In the genomic region with DNA sequence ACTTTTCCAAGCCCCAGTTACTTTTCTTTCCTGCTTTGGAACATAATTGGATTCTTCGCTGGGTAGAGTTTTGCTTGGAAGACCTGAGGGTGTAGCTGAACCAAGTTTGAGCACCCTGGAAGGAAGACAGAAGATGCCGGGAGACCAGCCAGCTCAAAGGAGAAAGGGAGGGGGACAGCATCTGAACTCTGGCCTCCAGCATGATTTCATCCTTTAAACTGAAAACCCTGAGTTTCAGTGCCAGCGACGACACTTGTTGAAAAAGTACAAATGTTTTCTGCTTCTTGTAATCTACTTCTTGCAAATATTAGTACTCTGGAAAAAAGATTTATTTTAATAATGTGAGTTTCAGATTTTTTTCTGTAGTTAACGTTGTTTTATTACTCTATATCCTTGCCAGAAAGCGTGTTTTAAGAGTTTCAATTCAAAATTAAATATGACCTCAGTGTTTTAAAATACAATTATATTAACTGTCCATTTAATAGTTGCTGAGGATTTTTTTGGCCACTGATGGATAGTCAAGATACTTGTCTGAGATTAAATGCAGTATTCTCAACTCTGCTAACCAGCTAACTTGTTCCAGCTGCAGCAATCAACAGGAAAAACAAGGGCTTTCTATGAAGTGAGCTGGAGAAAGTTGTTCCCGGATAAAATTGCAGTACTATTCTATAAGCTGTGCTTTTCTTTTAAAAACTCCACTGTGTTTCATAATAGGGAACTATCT, we compare ENCODE assay signal across 18 cellular contexts.
DNase-seq lines count a peak whose midpoint lies in the region; ATAC-seq and TF ChIP-seq lines count a peak whose summit lies in the region.
"Had no signal": no experiment of that assay in that cellular context is flagged by ENCODE, and none has a peak within 500 bp of the region (broad histone marks: within the 10 kb centered on the region; RNA-seq: fewer than 3 reads in every experiment).

No MANE protein-coding gene starts in this region.

- H3K4ac ChIP-seq in mesenchymal stem cell (ENCODE audit: low read depth in 1 of 2, low read length in 2 of 2) = no peak overlapping the region

- H3K14ac ChIP-seq in mesenchymal stem cell (ENCODE audit: low read length in 2 of 2) = no peak overlapping the region

- H3K4me3 ChIP-seq in choroid plexus epithelial cell (ENCODE audit: low read depth, low read length) = no peak overlapping the region
- no peak overlapping the region for H3K4me3 ChIP-seq in mesenchymal stem cell (ENCODE audit: insufficient read depth in 1 of 2, low read depth in 1 of 2, low read length in 2 of 2)
- peak overlapping the region; percentile 22 for H3K4me3 ChIP-seq in thoracic aorta
- no peak overlapping the region for H3K4me3 ChIP-seq in suprapubic skin
- H3K4me3 ChIP-seq: dorsolateral prefrontal cortex, GM12878, lower lobe of right lung had no signal

- H3K4me2 ChIP-seq in mesenchymal stem cell (ENCODE audit: low read length, poor library complexity, severe bottlenecking) = no peak overlapping the region

- H3K27me3 ChIP-seq in mesenchymal stem cell (ENCODE audit: control insufficient read depth in 1 of 2, insufficient read depth in 1 of 2, low read length in 2 of 2) (no peaks in the 10 kb centered on the region), thoracic aorta (replicated peaks; ENCODE audit: insufficient read depth) (no peaks in the 10 kb centered on the region), suprapubic skin (no peaks in the 10 kb centered on the region)
- H3K27me3 ChIP-seq: dorsolateral prefrontal cortex had no signal

- H3K4me1 ChIP-seq in mesenchymal stem cell (ENCODE audit: control insufficient read depth, insufficient read depth, low read depth, low read length) = peaks cover 3% of the 10 kb centered on the region
- H3K4me1 ChIP-seq in thoracic aorta (ENCODE audit: control insufficient read depth in 1 of 2, low read depth in 2 of 2) = peaks cover 17 to 48% of the 10 kb centered on the region in 2 donors
- H3K4me1 ChIP-seq in suprapubic skin = peaks cover 40% of the 10 kb centered on the region
- H3K4me1 ChIP-seq: Caco-2, lower lobe of right lung had no signal

- 88% methylated on average over 2 of the region's 7 CpGs for WGBS in mesenchymal stem cell
- 36% methylated on average over 7 of the region's 7 CpGs for WGBS in suprapubic skin

- no peak overlapping the region for H2BK5ac ChIP-seq in mesenchymal stem cell (ENCODE audit: low read depth, low read length, poor library complexity, severe bottlenecking)

- H3K36me3 ChIP-seq in mesenchymal stem cell (ENCODE audit: control insufficient read depth in 1 of 2, insufficient read depth in 2 of 2, low read depth in 1 of 2, low read length in 2 of 2) = peaks cover 0 to 4% of the 10 kb centered on the region in 2 experiments
- no peaks in the 10 kb centered on the region for H3K36me3 ChIP-seq in thoracic aorta
- no peaks in the 10 kb centered on the region for H3K36me3 ChIP-seq in suprapubic skin
- H3K36me3 ChIP-seq: lower lobe of right lung had no signal

- no peak overlapping the region for H2AFZ ChIP-seq in mesenchymal stem cell (ENCODE audit: low read depth, low read length)

- no peak overlapping the region for H2BK15ac ChIP-seq in mesenchymal stem cell (ENCODE audit: low read depth, poor library complexity, severe bottlenecking)

- no peak overlapping the region for H4K8ac ChIP-seq in mesenchymal stem cell (ENCODE audit: low read length)

- peak; percentile 2 for DNase-seq in choroid plexus epithelial cell (ENCODE audit: low read depth)
- DNase-seq in globus pallidus (ENCODE audit: low spot score) = peak; percentile 51
- DNase-seq in mesenchymal stem cell = no peak
- no peak for DNase-seq in thoracic aorta (ENCODE audit: low spot score)
- no peak for DNase-seq in UCSD-AML1 (lab: John Stamatoyannopoulos, UW; ENCODE audit: unreplicated experiment)
- no peak for DNase-seq in cortex of kidney (lab: John Stamatoyannopoulos, UW)
- DNase-seq in suprapubic skin (ENCODE audit: low spot score in 2 of 2) = no peak
- DNase-seq: activated CD4-positive, alpha-beta T cell treated with anti-CD3 and anti-CD28 coated beads, Interleukin-2, amount 50 U/mL, for 4 hours; activated T-cell treated with anti-CD3 and anti-CD28 coated beads, Interleukin-2, amount 50 U/mL, for 1 hour; Caco-2; dorsolateral prefrontal cortex; lower lobe of right lung; natural killer cell; NCI-H187 treated with DMSO at 0.1 percent for 48 hours; NCI-H446; T-cell had no signal

- no peak for ATAC-seq in thoracic aorta (ENCODE audit: insufficient number of reproducible peaks, low FRiP score, low read depth)
- ATAC-seq: esophagus mucosa, GM12878, natural killer cell, T-cell had no signal

- H3K18ac ChIP-seq in mesenchymal stem cell (ENCODE audit: low read depth in 1 of 2, low read length in 2 of 2) = no peak overlapping the region

- H4K91ac ChIP-seq in mesenchymal stem cell (ENCODE audit: low read length) = no peak overlapping the region

- no peak overlapping the region for H3K23ac ChIP-seq in mesenchymal stem cell (ENCODE audit: low read length in 2 of 2)

- H2AK5ac ChIP-seq in mesenchymal stem cell (ENCODE audit: low read length, severe bottlenecking) = no peak overlapping the region

- no peak for TF ChIP-seq POLR2A in suprapubic skin (IDR thresholded peaks at IDR 0.05)

- H3K9ac ChIP-seq in mesenchymal stem cell (ENCODE audit: low read length) = peak overlapping the region; percentile 17

- TF ChIP-seq CTCF in choroid plexus epithelial cell (conservative IDR thresholded peaks at IDR 0.05; ENCODE audit: low read depth, low read length) (no peak), thoracic aorta (IDR thresholded peaks at IDR 0.05) (no peak), suprapubic skin (IDR thresholded peaks at IDR 0.05) (no peak)

- H3K79me1 ChIP-seq in mesenchymal stem cell (replicated peaks; ENCODE audit: low read length, poor library complexity, severe bottlenecking) = peaks cover 10% of the 10 kb centered on the region

- H2BK12ac ChIP-seq in mesenchymal stem cell (ENCODE audit: low read length in 2 of 2) = no peak overlapping the region

- H3K27ac ChIP-seq in mesenchymal stem cell (ENCODE audit: low read length, poor library complexity, severe bottlenecking) (no peak overlapping the region), thoracic aorta (peak overlapping the region in 1 of 2 donors; percentile 1), suprapubic skin (no peak overlapping the region)
- H3K27ac ChIP-seq: lower lobe of right lung had no signal

- TF ChIP-seq EP300 in suprapubic skin (IDR thresholded peaks at IDR 0.05) = no peak

- H3K9me3 ChIP-seq in mesenchymal stem cell (ENCODE audit: control insufficient read depth, low read length) = no peaks in the 10 kb centered on the region
- H3K9me3 ChIP-seq in thoracic aorta = no peaks in the 10 kb centered on the region
- no peaks in the 10 kb centered on the region for H3K9me3 ChIP-seq in suprapubic skin
- H3K9me3 ChIP-seq: Caco-2, lower lobe of right lung had no signal

- no peak overlapping the region for H2BK120ac ChIP-seq in mesenchymal stem cell (ENCODE audit: low read depth, low read length)

Comparison
In these comparisons a context has a peak if more than half of its experiments do, and no peak if none do; other contexts are left out.
1. DNase-seq: peak in choroid plexus epithelial cell (single experiment) and globus pallidus (single experiment); none in mesenchymal stem cell (single experiment), thoracic aorta (single experiment), UCSD-AML1 (single experiment), cortex of kidney (single experiment) and suprapubic skin (0 of 2).